ENCODE assay signal across 17 cellular contexts in the genomic region with DNA sequence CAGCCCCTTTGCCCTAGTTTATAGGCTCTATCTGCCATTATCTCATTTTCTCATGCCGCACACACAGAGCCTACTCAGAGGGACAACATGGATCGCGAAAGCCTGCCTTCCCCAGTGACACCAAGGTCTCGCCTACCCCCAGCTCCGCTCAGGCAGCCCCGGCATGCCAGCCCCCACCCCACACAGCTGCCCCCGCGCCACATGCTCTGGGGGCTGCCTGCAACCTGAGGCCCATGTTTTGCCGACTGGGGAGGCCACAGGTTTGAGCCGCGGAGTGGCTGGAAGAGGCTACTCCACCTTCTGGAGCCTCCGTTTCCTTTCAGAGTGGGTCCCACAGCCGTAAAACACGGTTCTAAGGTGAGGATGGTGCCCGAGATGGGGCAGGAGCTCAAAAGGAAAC.
"Had no signal": no experiment of that assay in that cellular context is flagged by ENCODE, and none has a peak within 500 bp of the region (broad histone marks: within the 10 kb centered on the region; RNA-seq: fewer than 3 reads in every experiment).

No MANE protein-coding gene starts in this region.

- H3K9me3 ChIP-seq: ascending aorta, breast epithelium, esophagus muscularis mucosa, right atrium auricular region, suprapubic skin, upper lobe of right lung had no signal

- H3K27ac ChIP-seq: ascending aorta, breast epithelium, esophagus muscularis mucosa, hepatocyte, right atrium auricular region, skin epidermis, suprapubic skin, upper lobe of right lung had no signal

- H3K4me3 ChIP-seq: ascending aorta, breast epithelium, esophagus muscularis mucosa, hepatocyte, right atrium auricular region, skin epidermis, suprapubic skin, upper lobe of right lung had no signal

- FAIRE-seq: endometrium, keratinocyte had no signal

- H2AFZ ChIP-seq: hepatocyte had no signal

- H3K27me3 ChIP-seq: ascending aorta, breast epithelium, esophagus muscularis mucosa, hepatocyte, right atrium auricular region, suprapubic skin, upper lobe of right lung had no signal

- H3K4me2 ChIP-seq: hepatocyte had no signal

- ATAC-seq: activated CD4-positive, CD25-positive, alpha-beta regulatory T cell treated with anti-CD3 and anti-CD28 coated beads, Interleukin-2, amount 50 U/mL, for 24 hours; stimulated activated naive CD8-positive, alpha-beta T cell treated with anti-CD3 and anti-CD28 coated beads, Interleukin-15, Interleukin-2, amounts not matched to agents 100 U/mL and 50 U/mL, for 24 hours; upper lobe of right lung had no signal

- DNase-seq: activated CD4-positive, alpha-beta T cell treated with anti-CD3 and anti-CD28 coated beads, Interleukin-2, amount 50 U/mL, for 1 hour; activated CD8-positive, alpha-beta memory T cell treated with anti-CD3 and anti-CD28 coated beads for 24 hours; activated naive CD4-positive, alpha-beta T cell; midbrain; stimulated activated naive CD8-positive, alpha-beta T cell treated with anti-CD3 and anti-CD28 coated beads, Interleukin-15, Interleukin-2, amounts not matched to agents 100 U/mL and 50 U/mL, for 24 hours; SW 1271; upper lobe of right lung had no signal

- H3K36me3 ChIP-seq: ascending aorta, breast epithelium, right atrium auricular region, suprapubic skin, upper lobe of right lung had no signal
